In genomic region chr12:70925542-70925941, GRCh38 we compare ENCODE assay signal across 8 cellular contexts.
"Had no signal": no experiment of that assay in that cellular context is flagged by ENCODE, and none has a peak within 500 bp of the region (broad histone marks: within the 10 kb centered on the region; RNA-seq: fewer than 3 reads in every experiment).

No MANE protein-coding gene starts in this region.

- H3K27ac Mint-ChIP-seq: GM23338, H9, HFFc6 had no signal

- H3K9ac ChIP-seq: GM23248 had no signal

- DNase-seq: GM23248, GOT3, H7, H9, HCEC 1CT, HFFc6 had no signal

- H2AFZ ChIP-seq: GM23248, GM23338 had no signal

- H3K4me3 ChIP-seq: GM23248, GM23338, HAP-1 had no signal

- H3K27ac ChIP-seq: GM23248 had no signal

- H3K9me3 ChIP-seq: HAP-1 had no signal

- H3K4me2 ChIP-seq: GM23338 had no signal

- H3K9me3 Mint-ChIP-seq: GM23338, H9 had no signal

- H3K4me3 Mint-ChIP-seq: GM23338, H9, HFFc6 had no signal

- H3K36me3 ChIP-seq: HAP-1 had no signal
